ENCODE assay signal across 8 cellular contexts in the genomic region with DNA sequence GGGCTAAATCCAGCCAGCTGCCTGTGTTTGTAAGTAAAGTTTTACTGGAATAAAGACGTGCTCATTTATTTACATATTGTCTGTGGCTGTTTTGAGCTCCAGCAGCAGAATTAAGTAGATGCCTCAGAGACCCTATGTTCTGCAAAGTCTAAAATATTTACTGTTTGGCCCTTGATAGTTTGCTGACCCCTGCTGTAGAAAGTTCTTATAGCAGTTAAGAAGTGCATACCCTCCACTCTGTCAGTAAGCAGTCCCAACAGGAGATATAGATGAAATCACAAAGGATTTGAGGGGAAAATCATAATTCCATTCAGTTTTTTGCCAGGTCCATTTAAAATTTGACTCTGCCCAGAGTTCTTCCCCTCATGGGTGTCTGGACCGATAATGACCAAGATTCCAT. TPM values are rescaled to one million over a fixed set of nuclear protein-coding genes. Genes with fewer than 3 reads are reported as not detected.
DNase-seq lines count a peak whose midpoint lies in the region; ATAC-seq and TF ChIP-seq lines count a peak whose summit lies in the region.

No MANE protein-coding gene starts in this region.

- H3K4me3 Mint-ChIP-seq in activated naive CD8-positive, alpha-beta T cell: no peak overlapping the region
- no peak overlapping the region for H3K4me3 Mint-ChIP-seq in activated naive CD8-positive, alpha-beta T cell treated with anti-CD3 and anti-CD28 coated beads for 36 hours
- H3K4me3 Mint-ChIP-seq in endothelial cell (ENCODE audit: unreplicated experiment): no peak overlapping the region
- H3K4me3 Mint-ChIP-seq in stimulated activated effector memory CD8-positive, alpha-beta T cell treated with anti-CD3 and anti-CD28 coated beads, Interleukin-12 subunit alpha, Interleukin-12 subunit beta, amount 100 ng/mL, for 72 hours: no peak overlapping the region

- peaks cover 6% of the 10 kb centered on the region for H3K36me3 Mint-ChIP-seq in activated naive CD8-positive, alpha-beta T cell
- peaks cover 32% of the 10 kb centered on the region for H3K36me3 Mint-ChIP-seq in activated naive CD8-positive, alpha-beta T cell treated with anti-CD3 and anti-CD28 coated beads for 36 hours
- peaks cover 24% of the 10 kb centered on the region for H3K36me3 Mint-ChIP-seq in endothelial cell (ENCODE audit: low read depth, unreplicated experiment)
- H3K36me3 Mint-ChIP-seq in stimulated activated effector memory CD8-positive, alpha-beta T cell treated with anti-CD3 and anti-CD28 coated beads, Interleukin-12 subunit alpha, Interleukin-12 subunit beta, amount 100 ng/mL, for 72 hours: peaks cover 100% of the 10 kb centered on the region

- no peak for DNase-seq in activated naive CD8-positive, alpha-beta T cell treated with anti-CD3 and anti-CD28 coated beads for 36 hours
- DNase-seq in NB4 (ENCODE audit: low read depth) (peak; percentile 53), endothelial cell (ENCODE audit: low spot score) (no peak), ovary (no peak), NCI-H2227 (lab: John Stamatoyannopoulos, UW; ENCODE audit: unreplicated experiment) (no peak), OCI-M2 (lab: John Stamatoyannopoulos, UW; ENCODE audit: unreplicated experiment) (no peak)
- no peak for DNase-seq in stimulated activated effector memory CD8-positive, alpha-beta T cell treated with anti-CD3 and anti-CD28 coated beads, Interleukin-12 subunit alpha, Interleukin-12 subunit beta, amount 100 ng/mL, for 72 hours (ENCODE audit: low spot score in 2 of 2)

- no peaks in the 10 kb centered on the region for H3K9me3 ChIP-seq in ovary

- H3K27ac ChIP-seq in ovary: no peak overlapping the region

- H3K4me1 ChIP-seq in ovary (ENCODE audit: insufficient read depth): no peaks in the 10 kb centered on the region

- no peak for TF ChIP-seq EP300 in ovary (IDR thresholded peaks at IDR 0.05)

- ATAC-seq in stimulated activated effector memory CD8-positive, alpha-beta T cell treated with anti-CD3 and anti-CD28 coated beads, Interleukin-12 subunit alpha, Interleukin-12 subunit beta, amount 100 ng/mL, for 72 hours: peak; percentile 37

- intact Hi-C loops in ovary (cut with DNase I): no loop called here

- TF ChIP-seq CTCF in NB4 (IDR thresholded peaks at IDR 0.05; ENCODE audit: low read depth, low read length) (peak; percentile 39), endothelial cell (IDR thresholded peaks at IDR 0.05; ENCODE audit: unreplicated experiment) (peak; percentile 14), ovary (IDR thresholded peaks at IDR 0.05) (no peak)

- no peaks in the 10 kb centered on the region for H3K36me3 ChIP-seq in ovary

- no peaks in the 10 kb centered on the region for H3K27me3 ChIP-seq in ovary

- no peaks in the 10 kb centered on the region for H3K9me3 Mint-ChIP-seq in activated naive CD8-positive, alpha-beta T cell (ENCODE audit: low read depth)
- H3K9me3 Mint-ChIP-seq in activated naive CD8-positive, alpha-beta T cell treated with anti-CD3 and anti-CD28 coated beads for 36 hours: no peaks in the 10 kb centered on the region
- no peaks in the 10 kb centered on the region for H3K9me3 Mint-ChIP-seq in endothelial cell (ENCODE audit: unreplicated experiment)
- H3K9me3 Mint-ChIP-seq in stimulated activated effector memory CD8-positive, alpha-beta T cell treated with anti-CD3 and anti-CD28 coated beads, Interleukin-12 subunit alpha, Interleukin-12 subunit beta, amount 100 ng/mL, for 72 hours: no peaks in the 10 kb centered on the region

- H3K27me3 Mint-ChIP-seq in activated naive CD8-positive, alpha-beta T cell: no peaks in the 10 kb centered on the region
- H3K27me3 Mint-ChIP-seq in activated naive CD8-positive, alpha-beta T cell treated with anti-CD3 and anti-CD28 coated beads for 36 hours: no peaks in the 10 kb centered on the region
- H3K27me3 Mint-ChIP-seq in endothelial cell (ENCODE audit: unreplicated experiment): peaks cover 1% of the 10 kb centered on the region

- WGBS in ovary, 3 donors: 28 to 60% (median 34%) methylated on average over 2 of the region's 2 CpGs

- H3K4me3 ChIP-seq in NB4 (ENCODE audit: low read depth, low read length) (no peak overlapping the region), ovary (no peak overlapping the region)

- TF ChIP-seq POLR2A in NB4 (IDR thresholded peaks at IDR 0.05; ENCODE audit: extremely low read depth, insufficient read length) (no peak), ovary (IDR thresholded peaks at IDR 0.05) (no peak)

- peak overlapping the region; percentile 66 for H3K27ac Mint-ChIP-seq in activated naive CD8-positive, alpha-beta T cell
- no peak overlapping the region for H3K27ac Mint-ChIP-seq in activated naive CD8-positive, alpha-beta T cell treated with anti-CD3 and anti-CD28 coated beads for 36 hours
- H3K27ac Mint-ChIP-seq in endothelial cell (ENCODE audit: unreplicated experiment): no peak overlapping the region
- H3K27ac Mint-ChIP-seq in stimulated activated effector memory CD8-positive, alpha-beta T cell treated with anti-CD3 and anti-CD28 coated beads, Interleukin-12 subunit alpha, Interleukin-12 subunit beta, amount 100 ng/mL, for 72 hours: peak overlapping the region; percentile 32

- H3K4me1 Mint-ChIP-seq in activated naive CD8-positive, alpha-beta T cell (ENCODE audit: low read depth): peaks cover 9% of the 10 kb centered on the region
- H3K4me1 Mint-ChIP-seq in activated naive CD8-positive, alpha-beta T cell treated with anti-CD3 and anti-CD28 coated beads for 36 hours: peaks cover 8% of the 10 kb centered on the region
- H3K4me1 Mint-ChIP-seq in endothelial cell (ENCODE audit: unreplicated experiment): no peaks in the 10 kb centered on the region
- H3K4me1 Mint-ChIP-seq in stimulated activated effector memory CD8-positive, alpha-beta T cell treated with anti-CD3 and anti-CD28 coated beads, Interleukin-12 subunit alpha, Interleukin-12 subunit beta, amount 100 ng/mL, for 72 hours: peaks cover 14% of the 10 kb centered on the region

RNA-seq across cellular contexts. Expression of gene ITM2C, which starts 50.1 kb away (rescaled TPM):
- total RNA-seq in activated naive CD8-positive, alpha-beta T cell treated with anti-CD3 and anti-CD28 coated beads for 36 hours: 10 to 100 TPM; 69.9 to 73.6 TPM
- total RNA-seq in endothelial cell (ENCODE audit: unreplicated experiment) (279 TPM), ovary (10 to 100 TPM; 52.3 to 85.4 (median 67.8) TPM)
- 10 to 100 TPM; 67.4 to 96.2 TPM for polyA plus RNA-seq in ovary

Comparison
In these comparisons a context has a peak if more than half of its experiments do, and no peak if none do; other contexts are left out.
1. H3K27ac Mint-ChIP-seq: peak in activated naive CD8-positive, alpha-beta T cell (single experiment) and stimulated activated effector memory CD8-positive, alpha-beta T cell treated with anti-CD3 and anti-CD28 coated beads, Interleukin-12 subunit alpha, Interleukin-12 subunit beta, amount 100 ng/mL, for 72 hours (single experiment); none in activated naive CD8-positive, alpha-beta T cell treated with anti-CD3 and anti-CD28 coated beads for 36 hours (single experiment) and endothelial cell (single experiment).
2. CTCF ChIP-seq: peak in NB4 (single experiment) and endothelial cell (single experiment); none in ovary (0 of 3).